Comparison of ENCODE assay signal across 2 cellular contexts in genomic region chr19:5667751-5668271, GRCh38.
TF ChIP-seq lines count a peak whose summit lies in the region.

No MANE protein-coding gene starts in this region.

TF ChIP-seq in HEK293, 187 proteins besides CTCF, POLR2A, EP300 and RAD21:
- TF ChIP-seq ZNF394 (tag by site-specific recombination; IDR thresholded peaks at IDR 0.05; ENCODE audit: borderline replicate concordance), result no peak
- TF ChIP-seq ZNF16 (tag by site-specific recombination; IDR thresholded peaks at IDR 0.05; ENCODE audit: low read depth), result no peak
- peak; percentile 66 for TF ChIP-seq ZIC2 (tag by site-specific recombination; IDR thresholded peaks at IDR 0.05)
- TF ChIP-seq BCL11A (tag by site-specific recombination; IDR thresholded peaks at IDR 0.05; ENCODE audit: low read depth), result no peak
- TF ChIP-seq, protein P1, sequence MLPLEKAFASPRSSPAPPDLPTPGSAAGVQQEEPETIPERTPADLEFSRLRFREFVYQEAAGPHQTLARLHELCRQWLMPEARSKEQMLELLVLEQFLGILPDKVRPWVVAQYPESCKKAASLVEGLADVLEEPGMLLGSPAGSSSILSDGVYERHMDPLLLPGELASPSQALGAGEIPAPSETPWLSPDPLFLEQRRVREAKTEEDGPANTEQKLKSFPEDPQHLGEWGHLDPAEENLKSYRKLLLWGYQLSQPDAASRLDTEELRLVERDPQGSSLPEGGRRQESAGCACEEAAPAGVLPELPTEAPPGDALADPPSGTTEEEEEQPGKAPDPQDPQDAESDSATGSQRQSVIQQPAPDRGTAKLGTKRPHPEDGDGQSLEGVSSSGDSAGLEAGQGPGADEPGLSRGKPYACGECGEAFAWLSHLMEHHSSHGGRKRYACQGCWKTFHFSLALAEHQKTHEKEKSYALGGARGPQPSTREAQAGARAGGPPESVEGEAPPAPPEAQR (tag by site-specific recombination; IDR thresholded peaks at IDR 0.05), result no peak
- no peak for TF ChIP-seq ZFP69B (tag by site-specific recombination; IDR thresholded peaks at IDR 0.05)
- TF ChIP-seq ZNF830 (tag by site-specific recombination; IDR thresholded peaks at IDR 0.05; ENCODE audit: low read depth), result no peak
- TF ChIP-seq ZNF585B (tag by site-specific recombination; IDR thresholded peaks at IDR 0.05), result no peak
- TF ChIP-seq KLF10 (tag by site-specific recombination; IDR thresholded peaks at IDR 0.05), result no peak
- no peak for TF ChIP-seq ZNF692 (tag by site-specific recombination; IDR thresholded peaks at IDR 0.05)
- no peak for TF ChIP-seq HOXD13 (CRISPR knock-in tag; IDR thresholded peaks at IDR 0.05; ENCODE audit: borderline replicate concordance)
- TF ChIP-seq ZNF549 (tag by site-specific recombination; IDR thresholded peaks at IDR 0.05), result no peak
- TF ChIP-seq KLF7 (tag by site-specific recombination; IDR thresholded peaks at IDR 0.05; ENCODE audit: borderline replicate concordance), result no peak
- TF ChIP-seq HIC1 (tag by site-specific recombination; IDR thresholded peaks at IDR 0.05), result 0 out of 2 replicates have a peak, but pooled peaks have one; percentile 20
- TF ChIP-seq ZNF791 (tag by site-specific recombination; IDR thresholded peaks at IDR 0.05), result no peak
- no peak for TF ChIP-seq PRDM4 (tag by site-specific recombination; IDR thresholded peaks at IDR 0.05)

TF ChIP-seq in K562, 482 proteins besides CTCF, POLR2A, EP300 and RAD21:
- no peak for TF ChIP-seq ZNF174 (CRISPR knock-in tag; IDR thresholded peaks at IDR 0.05)
- no peak for TF ChIP-seq HDAC8 (tag; IDR thresholded peaks at IDR 0.05)
- TF ChIP-seq USF2 (CRISPR knock-in tag; IDR thresholded peaks at IDR 0.05), result no peak
- TF ChIP-seq NR3C1 (CRISPR knock-in tag; IDR thresholded peaks at IDR 0.05), result no peak
- no peak for TF ChIP-seq ZFP36 (IDR thresholded peaks at IDR 0.05; ENCODE audit: low read depth, low read length, partially characterized antibody)
- TF ChIP-seq TAF9B (IDR thresholded peaks at IDR 0.05; ENCODE audit: partially characterized antibody), result no peak
- no peak for TF ChIP-seq TFE3 (CRISPR knock-in tag; IDR thresholded peaks at IDR 0.05)
- no peak for TF ChIP-seq SMAD3 (CRISPR knock-in tag; conservative IDR thresholded peaks at IDR 0.05)
- TF ChIP-seq RBM22 (IDR thresholded peaks at IDR 0.05; ENCODE audit: low read depth, low read length, poor library complexity, severe bottlenecking), result peak; percentile 74
- peak; percentile 33; the same call in 1 of the 2 replicates for TF ChIP-seq SUPT5H (IDR thresholded peaks at IDR 0.05)
- no peak for TF ChIP-seq ZNF165 (CRISPR knock-in tag; IDR thresholded peaks at IDR 0.05; ENCODE audit: borderline replicate concordance)
- no peak for TF ChIP-seq HCFC1 (IDR thresholded peaks at IDR 0.05; ENCODE audit: low read depth, low read length)
- TF ChIP-seq FOXP1 (CRISPR knock-in tag; IDR thresholded peaks at IDR 0.05), result no peak
- TF ChIP-seq ZNF77 (CRISPR knock-in tag; IDR thresholded peaks at IDR 0.05), result no peak
- no peak for TF ChIP-seq FIP1L1 (IDR thresholded peaks at IDR 0.05; ENCODE audit: low read depth, low read length, poor library complexity, severe bottlenecking)
- no peak for TF ChIP-seq ZNF253 (CRISPR knock-in tag; conservative IDR thresholded peaks at IDR 0.05)
- TF ChIP-seq RBM25 (IDR thresholded peaks at IDR 0.05; ENCODE audit: low read depth, low read length, severe bottlenecking), result no peak
- TF ChIP-seq POLR2G (IDR thresholded peaks at IDR 0.05; ENCODE audit: low read depth, low read length), result peak; percentile 62
- TF ChIP-seq DIDO1 (tag; IDR thresholded peaks at IDR 0.05; ENCODE audit: low read depth), result no peak
- no peak for TF ChIP-seq MXD1 (CRISPR knock-in tag; IDR thresholded peaks at IDR 0.05; ENCODE audit: borderline replicate concordance, poor library complexity, severe bottlenecking)
- TF ChIP-seq CREBBP (IDR thresholded peaks at IDR 0.05; ENCODE audit: low read depth, low read length), result no peak
TF ChIP-seq in K562: peak in this region for 3.
